ENCODE assay signal across 15 cellular contexts in genomic region chr12:66900616-66901015, GRCh38.
DNase-seq lines count a peak whose midpoint lies in the region; ATAC-seq and TF ChIP-seq lines count a peak whose summit lies in the region.
"Had no signal": no experiment of that assay in that cellular context is flagged by ENCODE, and none has a peak within 500 bp of the region (broad histone marks: within the 10 kb centered on the region; RNA-seq: fewer than 3 reads in every experiment).

No MANE protein-coding gene starts in this region.

- H3K9me3 ChIP-seq in OCI-LY3 (ENCODE audit: insufficient read depth, low read length): no peaks in the 10 kb centered on the region
- H3K9me3 ChIP-seq in mesenchymal stem cell (ENCODE audit: control insufficient read depth, low read length): no peaks in the 10 kb centered on the region
- H3K9me3 ChIP-seq: mucosa of descending colon, thyroid gland had no signal

- no peak overlapping the region for H3K18ac ChIP-seq in mesenchymal stem cell (ENCODE audit: low read depth in 1 of 2, low read length in 2 of 2)

- H3K9me3 Mint-ChIP-seq in activated CD4-positive, alpha-beta T cell treated with anti-CD3 and anti-CD28 coated beads for 36 hours (ENCODE audit: low read depth): no peaks in the 10 kb centered on the region

- no peaks in the 10 kb centered on the region for H4K20me1 ChIP-seq in OCI-LY3 (ENCODE audit: insufficient read depth, low read length)

- no peak overlapping the region for H4K91ac ChIP-seq in mesenchymal stem cell (ENCODE audit: low read length)

- no peak overlapping the region for H2BK15ac ChIP-seq in mesenchymal stem cell (ENCODE audit: low read depth, poor library complexity, severe bottlenecking)

- H2BK12ac ChIP-seq in mesenchymal stem cell (ENCODE audit: low read length in 2 of 2): no peak overlapping the region

- no peak overlapping the region for H2AFZ ChIP-seq in OCI-LY3 (ENCODE audit: low read depth, low read length)
- H2AFZ ChIP-seq in mesenchymal stem cell (ENCODE audit: low read depth, low read length): no peak overlapping the region

- H3K27ac Mint-ChIP-seq in activated CD4-positive, alpha-beta T cell treated with anti-CD3 and anti-CD28 coated beads for 36 hours: peak overlapping the region; percentile 47
- H3K27ac Mint-ChIP-seq: progenitor cell of endocrine pancreas had no signal

- no peak overlapping the region for H3K4ac ChIP-seq in mesenchymal stem cell (ENCODE audit: low read depth in 1 of 2, low read length in 2 of 2)

- H3K4me3 ChIP-seq in OCI-LY3 (ENCODE audit: low read length) (no peak overlapping the region), mesenchymal stem cell (ENCODE audit: insufficient read depth in 1 of 2, low read depth in 1 of 2, low read length in 2 of 2) (no peak overlapping the region)
- H3K4me3 ChIP-seq: mucosa of descending colon, thyroid gland had no signal

- no peak overlapping the region for H2BK5ac ChIP-seq in mesenchymal stem cell (ENCODE audit: low read depth, low read length, poor library complexity, severe bottlenecking)

- POLR2A ChIA-PET in activated CD4-positive, alpha-beta T cell treated with anti-CD3 and anti-CD28 coated beads for 36 hours (lab: Charles Lee): no interaction called here

- CTCF ChIA-PET in activated CD4-positive, alpha-beta T cell treated with anti-CD3 and anti-CD28 coated beads for 36 hours (lab: Charles Lee): interaction anchor here (1.1 kb wide), 1 partner anchor 167 kb away, joined by 3 read pairs; no protein-coding TSS in a partner anchor

- intact Hi-C loops in activated CD4-positive, alpha-beta T cell treated with anti-CD3 and anti-CD28 coated beads for 36 hours (cut with DNase I, micrococcal nuclease): loop anchor here in 1 of 2 experiments (10.0 kb wide), 1 partner anchor 364 kb away; the partner anchor contains the start of gene CAND1

- H3K4me1 Mint-ChIP-seq in activated CD4-positive, alpha-beta T cell treated with anti-CD3 and anti-CD28 coated beads for 36 hours: peaks cover 36% of the 10 kb centered on the region

- no peak overlapping the region for H3K9ac ChIP-seq in OCI-LY3 (ENCODE audit: low read length)
- no peak overlapping the region for H3K9ac ChIP-seq in mesenchymal stem cell (ENCODE audit: low read length)

- H3K36me3 ChIP-seq in OCI-LY3 (replicated peaks; ENCODE audit: low read depth, low read length) (no peaks in the 10 kb centered on the region), mesenchymal stem cell (ENCODE audit: control insufficient read depth in 1 of 2, insufficient read depth in 2 of 2, low read depth in 1 of 2, low read length in 2 of 2) (no peaks in the 10 kb centered on the region)
- H3K36me3 ChIP-seq: thyroid gland had no signal

- H3K79me1 ChIP-seq in mesenchymal stem cell (replicated peaks; ENCODE audit: low read length, poor library complexity, severe bottlenecking): no peaks in the 10 kb centered on the region

- peaks cover 1% of the 10 kb centered on the region for H3K27me3 Mint-ChIP-seq in activated CD4-positive, alpha-beta T cell treated with anti-CD3 and anti-CD28 coated beads for 36 hours
- H3K27me3 Mint-ChIP-seq: progenitor cell of endocrine pancreas had no signal

- H3K27ac ChIP-seq in OCI-LY3 (ENCODE audit: low read length) (no peak overlapping the region), mesenchymal stem cell (ENCODE audit: low read length, poor library complexity, severe bottlenecking) (no peak overlapping the region)
- H3K27ac ChIP-seq: thyroid gland had no signal

- no peak overlapping the region for H4K8ac ChIP-seq in mesenchymal stem cell (ENCODE audit: low read length)

- no peaks in the 10 kb centered on the region for H3K79me2 ChIP-seq in OCI-LY3 (ENCODE audit: low read length)

- H3K36me3 Mint-ChIP-seq in activated CD4-positive, alpha-beta T cell treated with anti-CD3 and anti-CD28 coated beads for 36 hours (ENCODE audit: low read depth): no peaks in the 10 kb centered on the region

- no peak overlapping the region for H3K4me3 Mint-ChIP-seq in activated CD4-positive, alpha-beta T cell treated with anti-CD3 and anti-CD28 coated beads for 36 hours

- no peak overlapping the region for H3K23ac ChIP-seq in mesenchymal stem cell (ENCODE audit: low read length in 2 of 2)

- no peak overlapping the region for H2BK120ac ChIP-seq in mesenchymal stem cell (ENCODE audit: low read depth, low read length)

- H3K27me3 ChIP-seq in OCI-LY3 (ENCODE audit: low read depth, low read length): no peaks in the 10 kb centered on the region
- H3K27me3 ChIP-seq in mesenchymal stem cell (ENCODE audit: control insufficient read depth in 1 of 2, insufficient read depth in 1 of 2, low read length in 2 of 2): peaks cover 0 to 6% of the 10 kb centered on the region in 2 experiments
- H3K27me3 ChIP-seq: thyroid gland had no signal

- ATAC-seq in activated CD4-positive, alpha-beta T cell treated with anti-CD3 and anti-CD28 coated beads for 36 hours: no peak
- ATAC-seq in omental fat pad (ENCODE audit: low FRiP score): peak; percentile 39
- no peak for ATAC-seq in GM19324 (IDR thresholded peaks at IDR 0.05; ENCODE audit: low FRiP score, unreplicated experiment)

- no peak for DNase-seq in activated CD4-positive, alpha-beta T cell treated with anti-CD3 and anti-CD28 coated beads for 36 hours
- DNase-seq in activated CD4-positive, alpha-beta T cell treated with anti-CD3 and anti-CD28 coated beads for 4 hours: no peak
- DNase-seq in NCI-H1417 treated with DMSO at 0.1 percent for 48 hours (lab: John Stamatoyannopoulos, UW) (peak; percentile 28), omental fat pad (ENCODE audit: low spot score) (no peak), D341Med (ENCODE audit: low spot score) (no peak), mesenchymal stem cell (no peak)
- DNase-seq: activated CD4-positive, CD25-positive, alpha-beta regulatory T cell; activated CD8-positive, alpha-beta memory T cell treated with anti-CD3 and anti-CD28 coated beads, Interleukin-2, amount 50 U/mL, for 48 hours; DND-41; head of caudate nucleus; mucosa of descending colon; thyroid gland had no signal

- H3K4me2 ChIP-seq in OCI-LY3 (ENCODE audit: low read length): peak overlapping the region; percentile 20; the same call in 1 of the 2 replicates
- no peak overlapping the region for H3K4me2 ChIP-seq in mesenchymal stem cell (ENCODE audit: low read length, poor library complexity, severe bottlenecking)

- no peak overlapping the region for H2AK5ac ChIP-seq in mesenchymal stem cell (ENCODE audit: low read length, severe bottlenecking)

- TF ChIP-seq CTCF in OCI-LY3 (IDR thresholded peaks at IDR 0.05; ENCODE audit: low read depth, low read length) (no peak), omental fat pad (IDR thresholded peaks at IDR 0.05) (no peak)

- WGBS in mesenchymal stem cell: 88% methylated on average over 1 of the region's 2 CpGs

- H3K4me1 ChIP-seq in OCI-LY3 (ENCODE audit: low read length): peaks cover 13% of the 10 kb centered on the region
- no peaks in the 10 kb centered on the region for H3K4me1 ChIP-seq in mesenchymal stem cell (ENCODE audit: control insufficient read depth, insufficient read depth, low read depth, low read length)

- H3K14ac ChIP-seq in mesenchymal stem cell (ENCODE audit: low read length in 2 of 2): no peak overlapping the region
